Comparison of ENCODE assay signal across 2 cellular contexts in genomic region chr16:28039493-28039892, GRCh38.
TF ChIP-seq lines count a peak whose summit lies in the region.

No MANE protein-coding gene starts in this region.

TF ChIP-seq in HEK293, 187 proteins besides CTCF, POLR2A, EP300 and RAD21:
- TF ChIP-seq ZBTB26 (tag by site-specific recombination; optimal IDR thresholded peaks at IDR 0.05) (peak; percentile 20), ZIC2 (tag by site-specific recombination; IDR thresholded peaks at IDR 0.05) (no peak), ZNF19 (tag by site-specific recombination; IDR thresholded peaks at IDR 0.05; ENCODE audit: low read depth) (no peak), ZSCAN4 (tag by site-specific recombination; IDR thresholded peaks at IDR 0.05) (peak; percentile 95), ZNF335 (tag by site-specific recombination; conservative IDR thresholded peaks at IDR 0.05) (no peak), ZNF366 (tag by site-specific recombination; conservative IDR thresholded peaks at IDR 0.05) (no peak)

TF ChIP-seq in K562, 482 proteins besides CTCF, POLR2A, EP300 and RAD21:
- TF ChIP-seq KDM1A (IDR thresholded peaks at IDR 0.05) (peak in 1 of 2 experiments; percentile 47; a peak in 1 of 4 replicates), ZNF212 (CRISPR knock-in tag; IDR thresholded peaks at IDR 0.05) (no peak)
